28 cellular contexts compared by ENCODE assay signal in the genomic region with DNA sequence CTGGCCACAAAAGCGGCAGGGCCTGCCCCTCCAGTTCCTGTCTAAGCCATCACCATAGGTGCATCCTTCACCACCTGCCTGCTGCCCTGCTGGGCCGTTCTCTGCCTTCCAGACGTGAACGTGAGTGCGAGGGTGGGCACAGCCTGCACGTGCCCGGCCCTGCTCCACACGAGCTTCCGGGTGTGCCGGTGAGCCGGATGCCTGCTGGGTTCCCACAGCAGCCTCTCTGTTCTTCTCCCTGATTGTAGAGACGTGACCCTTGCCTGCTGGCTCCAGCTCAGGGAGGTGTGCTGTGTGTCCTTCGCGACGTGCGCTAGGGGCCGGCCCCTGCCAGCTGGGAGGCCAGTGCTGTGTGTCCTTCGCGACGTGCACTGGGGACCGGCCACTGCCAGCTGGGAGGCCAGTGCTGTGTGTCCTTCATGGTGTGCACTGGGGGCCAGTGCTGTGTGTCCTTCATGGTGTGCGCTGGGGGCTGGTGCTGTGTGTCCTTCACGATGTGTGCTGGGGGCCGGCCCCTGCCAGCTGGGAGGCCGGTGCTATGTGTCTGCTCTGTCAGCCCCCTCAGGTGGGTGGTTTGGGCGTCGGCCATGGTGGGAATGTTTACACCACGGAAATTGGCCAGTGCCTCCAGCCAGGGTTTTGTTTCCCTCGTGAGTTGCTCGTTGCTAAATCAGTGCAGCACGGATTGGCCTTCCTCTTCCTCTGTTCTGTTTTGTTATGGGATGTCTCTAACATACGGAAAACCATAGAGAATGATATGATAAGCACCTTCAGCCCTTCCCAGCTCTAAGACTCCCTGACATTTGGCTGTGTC. TPM values are rescaled to one million over a fixed set of nuclear protein-coding genes. Genes with fewer than 3 reads are reported as not detected.
DNase-seq lines count a peak whose midpoint lies in the region; ATAC-seq and TF ChIP-seq lines count a peak whose summit lies in the region.
"Had no signal": no experiment of that assay in that cellular context is flagged by ENCODE, and none has a peak within 500 bp of the region (broad histone marks: within the 10 kb centered on the region; RNA-seq: fewer than 3 reads in every experiment).

No MANE protein-coding gene starts in this region.

- no peak overlapping the region for H3K4me3 Mint-ChIP-seq in endothelial cell (ENCODE audit: unreplicated experiment)
- H3K4me3 Mint-ChIP-seq: CD14-positive monocyte; CD8-positive, alpha-beta memory T cell; H9 had no signal

- H3K4me1 ChIP-seq in sigmoid colon: no peaks in the 10 kb centered on the region
- H3K4me1 ChIP-seq: BE2C, SJCRH30 had no signal

- peaks cover 0 to 12% (median 0%) of the 10 kb centered on the region in 3 donors for H3K27me3 ChIP-seq in sigmoid colon
- H3K27me3 ChIP-seq: BE2C, SJCRH30 had no signal

- no peak for TF ChIP-seq EP300 in sigmoid colon (IDR thresholded peaks at IDR 0.05)

- no peak overlapping the region for H3K27ac ChIP-seq in sigmoid colon
- H3K27ac ChIP-seq: GM23248, KMS-11, SJCRH30 had no signal

- H3K9me3 ChIP-seq in sigmoid colon: no peaks in the 10 kb centered on the region
- H3K9me3 ChIP-seq: BE2C, SJCRH30 had no signal

- 76 to 81% methylated on average over 32 of the region's 32 CpGs for WGBS in sigmoid colon, 2 donors

- no peaks in the 10 kb centered on the region for H3K36me3 ChIP-seq in sigmoid colon
- H3K36me3 ChIP-seq: BE2C, SJCRH30 had no signal

- peaks cover 5% of the 10 kb centered on the region for H3K27me3 Mint-ChIP-seq in endothelial cell (ENCODE audit: unreplicated experiment)

- ATAC-seq in GM18517 (IDR thresholded peaks at IDR 0.05; ENCODE audit: unreplicated experiment) (no peak), GM18511 (IDR thresholded peaks at IDR 0.05; ENCODE audit: unreplicated experiment) (no peak)
- ATAC-seq: PC-3, Right ventricle myocardium inferior had no signal

- H3K4me3 ChIP-seq in sigmoid colon: no peak overlapping the region
- H3K4me3 ChIP-seq: GM23248, SJCRH30 had no signal

- H3K27ac Mint-ChIP-seq in endothelial cell (ENCODE audit: unreplicated experiment): peak overlapping the region; percentile 3
- H3K27ac Mint-ChIP-seq: CD8-positive, alpha-beta memory T cell; H9 had no signal

- H3K9me3 Mint-ChIP-seq in endothelial cell (ENCODE audit: unreplicated experiment): no peaks in the 10 kb centered on the region
- H3K9me3 Mint-ChIP-seq: CD14-positive monocyte; CD8-positive, alpha-beta memory T cell; H9 had no signal

- TF ChIP-seq CTCF in endothelial cell (IDR thresholded peaks at IDR 0.05; ENCODE audit: unreplicated experiment): no peak
- TF ChIP-seq CTCF in sigmoid colon (IDR thresholded peaks at IDR 0.05): no peak

- DNase-seq in NCI-H510A treated with DMSO at 0.1 percent for 48 hours (lab: John Stamatoyannopoulos, UW): peak; percentile 3
- no peak for DNase-seq in NCI-H510A (lab: John Stamatoyannopoulos, UW)
- DNase-seq in endothelial cell (ENCODE audit: low spot score): no peak
- DNase-seq in sigmoid colon: peak; percentile 52
- DNase-seq in NCI-H2171 (lab: John Stamatoyannopoulos, UW): no peak
- no peak for DNase-seq in NCI-H1930 (lab: John Stamatoyannopoulos, UW)
- DNase-seq: 8988T; ACHN; BE2C; DMS79 treated with DMSO at 0.1 percent for 48 hours; GF-D8; GM23248; H9; MM.1S; NCI-H1092; NCI-H1417 treated with DMSO at 0.1 percent for 48 hours; NCI-H1694 treated with DMSO at 0.1 percent for 48 hours; NCI-H526; NK-92 treated with Interleukin-12 subunit alpha and Interleukin-12 subunit beta, amount 100 ng/mL, for 24 hours; PC-3; SJCRH30 had no signal

- H3K4me1 Mint-ChIP-seq in endothelial cell (ENCODE audit: unreplicated experiment): no peaks in the 10 kb centered on the region
- H3K4me1 Mint-ChIP-seq: CD14-positive monocyte; CD8-positive, alpha-beta memory T cell had no signal

- TF ChIP-seq POLR2A in sigmoid colon (IDR thresholded peaks at IDR 0.05): no peak

- intact Hi-C loops in sigmoid colon (cut with DNase I): no loop called here

- H3K36me3 Mint-ChIP-seq in endothelial cell (ENCODE audit: low read depth, unreplicated experiment): peaks cover 4% of the 10 kb centered on the region
- H3K36me3 Mint-ChIP-seq: CD14-positive monocyte; CD8-positive, alpha-beta memory T cell had no signal

RNA-seq across cellular contexts. Expression of gene BRSK2, which starts 35.4 kb away (rescaled TPM):
- total RNA-seq in endothelial cell (ENCODE audit: unreplicated experiment) (4.0 TPM), sigmoid colon (1 to 10 TPM; 1.8 to 3.2 (median 2.4) TPM)
- 1 to 10 TPM in 1 of 3 donors, not detected in 2; 1.7 TPM for polyA plus RNA-seq in sigmoid colon
- total RNA-seq: RPMI7951, SJCRH30 had no signal
- polyA plus RNA-seq: CD14-positive monocyte, GM23248 had no signal

RNA-seq across cellular contexts. Expression of gene TOLLIP, which starts 44.9 kb away (rescaled TPM):
- total RNA-seq in endothelial cell (ENCODE audit: unreplicated experiment) (65.3 TPM), sigmoid colon (10 to 100 TPM; 25.0 to 39.1 (median 36.0) TPM)
- polyA plus RNA-seq in sigmoid colon: 10 to 100 TPM; 27.0 to 41.2 (median 36.9) TPM

Comparison
In these comparisons a context has a peak if more than half of its experiments do, and no peak if none do; other contexts are left out.
1. DNase-seq: peak in NCI-H510A treated with DMSO at 0.1 percent for 48 hours (single experiment) and sigmoid colon (single experiment); none in NCI-H510A (single experiment), endothelial cell (single experiment), NCI-H2171 (single experiment) and NCI-H1930 (0 of 2).